In genomic region chr19:3575260-3575741, GRCh38 we compare ENCODE assay signal across 10 cellular contexts. TPM values are rescaled to one million over a fixed set of nuclear protein-coding genes. Genes with fewer than 3 reads are reported as not detected.
A peak's percentile ranks its signal among the peaks of the same experiment; 100 is the strongest.
DNase-seq lines count a peak whose midpoint lies in the region; ATAC-seq lines count a peak whose summit lies in the region.
"Had no signal": no experiment of that assay in that cellular context is flagged by ENCODE, and none has a peak within 500 bp of the region (broad histone marks: within the 10 kb centered on the region; RNA-seq: fewer than 3 reads in every experiment).

No MANE protein-coding gene starts in this region.

- no peak overlapping the region for H2BK15ac ChIP-seq in mesendoderm (replicated peaks; ENCODE audit: low read depth)

- no peaks in the 10 kb centered on the region for H3K79me1 ChIP-seq in mesendoderm (ENCODE audit: low read length)

- H3K4me3 ChIP-seq in mesendoderm (ENCODE audit: low read length): no peak overlapping the region

- H3K9ac ChIP-seq in mesendoderm (ENCODE audit: low read length): no peak overlapping the region

- no peak overlapping the region for H3K23ac ChIP-seq in mesendoderm (ENCODE audit: low read length)

- H3K4me1 Mint-ChIP-seq in activated CD8-positive, alpha-beta T cell treated with anti-CD3 and anti-CD28 coated beads, Interleukin-2, amount 10 ng/mL, durations not matched to agents 7 days and 5 days (ENCODE audit: low read depth): peaks cover 16% of the 10 kb centered on the region

- H3K4me3 Mint-ChIP-seq in activated CD8-positive, alpha-beta T cell treated with anti-CD3 and anti-CD28 coated beads, Interleukin-2, amount 10 ng/mL, durations not matched to agents 7 days and 5 days: no peak overlapping the region

- no peak overlapping the region for H2BK5ac ChIP-seq in mesendoderm (ENCODE audit: low read length)

- H3K36me3 ChIP-seq in mesendoderm (ENCODE audit: control insufficient read depth, insufficient read depth, low read length): no peaks in the 10 kb centered on the region

- in situ Hi-C loops in G401 (cut with HindIII; ENCODE audit: low sequenced_read_pairs): loop anchor here (5.0 kb wide), 1 partner anchor 47 kb away; no protein-coding TSS in a partner anchor
- in situ Hi-C loops in KBM-7 (cut with MboI; ENCODE audit: low pct_unique_long_range_greater_than_20kb, low sequenced_read_pairs): no loop called here

- H3K18ac ChIP-seq in mesendoderm (ENCODE audit: low read length): no peak overlapping the region

- H3K27me3 ChIP-seq in mesendoderm (ENCODE audit: insufficient read depth, low read length, poor library complexity): no peaks in the 10 kb centered on the region

- H3K4me1 ChIP-seq in mesendoderm (ENCODE audit: control insufficient read depth, low read depth, low read length): peaks cover 6% of the 10 kb centered on the region

- no peaks in the 10 kb centered on the region for H3K27me3 Mint-ChIP-seq in activated CD8-positive, alpha-beta T cell treated with anti-CD3 and anti-CD28 coated beads, Interleukin-2, amount 10 ng/mL, durations not matched to agents 7 days and 5 days (ENCODE audit: low read depth)
- H3K27me3 Mint-ChIP-seq: activated T-helper 17 cell treated with anti-CD3 and anti-CD28 coated beads, Interleukin-2, amount 50 U/mL, for 72 hours had no signal

- H4K5ac ChIP-seq in mesendoderm (ENCODE audit: low read length): no peak overlapping the region

- H3K79me2 ChIP-seq in mesendoderm (ENCODE audit: control insufficient read depth, insufficient read depth, low read length): no peaks in the 10 kb centered on the region

- POLR2A ChIA-PET in activated CD8-positive, alpha-beta T cell treated with anti-CD3 and anti-CD28 coated beads, Interleukin-2, amount 10 ng/mL, durations not matched to agents 7 days and 5 days (lab: Charles Lee): interaction anchor here (1.2 kb wide), 1 partner anchor 29 kb away, joined by 3 read pairs; no protein-coding TSS in a partner anchor

- no peak overlapping the region for H3K27ac ChIP-seq in mesendoderm (ENCODE audit: low read depth, low read length)

- CTCF ChIA-PET in activated CD8-positive, alpha-beta T cell treated with anti-CD3 and anti-CD28 coated beads, Interleukin-2, amount 10 ng/mL, durations not matched to agents 7 days and 5 days (lab: Charles Lee): interaction anchor here (0.6 to 1.6 kb wide), 2 partner anchors 13 to 30 kb away, joined by 3 read pairs; no protein-coding TSS in a partner anchor

- H3K4ac ChIP-seq in mesendoderm (ENCODE audit: low read depth, low read length): no peak overlapping the region

- no peak overlapping the region for H3K27ac Mint-ChIP-seq in activated CD8-positive, alpha-beta T cell treated with anti-CD3 and anti-CD28 coated beads, Interleukin-2, amount 10 ng/mL, durations not matched to agents 7 days and 5 days
- H3K27ac Mint-ChIP-seq: activated T-helper 17 cell treated with anti-CD3 and anti-CD28 coated beads, Interleukin-2, amount 50 U/mL, for 72 hours had no signal

- no peak overlapping the region for H2BK120ac ChIP-seq in mesendoderm (ENCODE audit: low read depth, low read length)

- peaks cover 9% of the 10 kb centered on the region for H3K36me3 Mint-ChIP-seq in activated CD8-positive, alpha-beta T cell treated with anti-CD3 and anti-CD28 coated beads, Interleukin-2, amount 10 ng/mL, durations not matched to agents 7 days and 5 days (ENCODE audit: low read depth)

- no CpG with 5 or more reads among the region's 19 CpGs for WGBS in mesendoderm (ENCODE audit: extremely low coverage, insufficient coverage, low lambda C conversion rate)

- no peak overlapping the region for H4K8ac ChIP-seq in mesendoderm (ENCODE audit: low read depth, low read length)

- no peaks in the 10 kb centered on the region for H3K9me3 Mint-ChIP-seq in activated CD8-positive, alpha-beta T cell treated with anti-CD3 and anti-CD28 coated beads, Interleukin-2, amount 10 ng/mL, durations not matched to agents 7 days and 5 days (ENCODE audit: insufficient read depth)
- H3K9me3 Mint-ChIP-seq: activated T-helper 17 cell treated with anti-CD3 and anti-CD28 coated beads, Interleukin-2, amount 50 U/mL, for 72 hours had no signal

- no peak overlapping the region for H2AK5ac ChIP-seq in mesendoderm (ENCODE audit: low read length)

- no peak overlapping the region for H3K4me2 ChIP-seq in mesendoderm (ENCODE audit: low read length)

- H3K56ac ChIP-seq in mesendoderm (ENCODE audit: low read length): no peak overlapping the region

- peak; percentile 57 for DNase-seq in G401 (ENCODE audit: low spot score)
- DNase-seq in KBM-7: peak; percentile 71
- peak; percentile 37 for DNase-seq in activated CD8-positive, alpha-beta T cell treated with anti-CD3 and anti-CD28 coated beads, Interleukin-2, amount 10 ng/mL, durations not matched to agents 7 days and 5 days
- peak; percentile 80 for DNase-seq in mesendoderm
- DNase-seq: NCI-H187 had no signal

- ATAC-seq in activated CD8-positive, alpha-beta T cell treated with anti-CD3 and anti-CD28 coated beads, Interleukin-2, amount 10 ng/mL, durations not matched to agents 7 days and 5 days: no peak
- no peak for ATAC-seq in GM21723 (IDR thresholded peaks at IDR 0.05; ENCODE audit: unreplicated experiment)
- ATAC-seq in GM21515 (IDR thresholded peaks at IDR 0.05; ENCODE audit: unreplicated experiment): no peak
- no peak for ATAC-seq in HG02798 (IDR thresholded peaks at IDR 0.05; ENCODE audit: poor library complexity, unreplicated experiment)
- ATAC-seq: activated T-helper 17 cell treated with anti-CD3 and anti-CD28 coated beads, Interleukin-2, amount 50 U/mL, for 72 hours; left lobe of liver had no signal

RNA-seq across cellular contexts. Expression of gene HMG20B, which starts 2.6 kb away (rescaled TPM):
- total RNA-seq in G401 (2014; rRNA removed; shearing (Covaris generic)): 131 and 174 TPM in 2 replicates
- total RNA-seq in activated CD8-positive, alpha-beta T cell treated with anti-CD3 and anti-CD28 coated beads, Interleukin-2, amount 10 ng/mL, durations not matched to agents 7 days and 5 days: 10 to 100 TPM; 45.0 to 51.2 TPM
- 41.2 TPM for polyA plus RNA-seq in mesendoderm (2013, experiment 1 of 2)
- polyA plus RNA-seq in mesendoderm (2013, experiment 2 of 2): 42.0 TPM

RNA-seq across cellular contexts. Expression of gene GIPC3, which starts 10.0 kb away (rescaled TPM):
- not detected in 2 replicates for total RNA-seq in G401 (2014; rRNA removed; shearing (Covaris generic))
- under 1 TPM; 0.26 to 0.31 TPM for total RNA-seq in activated CD8-positive, alpha-beta T cell treated with anti-CD3 and anti-CD28 coated beads, Interleukin-2, amount 10 ng/mL, durations not matched to agents 7 days and 5 days
- polyA plus RNA-seq in mesendoderm (2013, experiment 1 of 2): 0.49 TPM
- polyA plus RNA-seq in mesendoderm (2013, experiment 2 of 2): 0.53 TPM

RNA-seq across cellular contexts. Expression of gene MFSD12, which starts 17.9 kb away (rescaled TPM):
- total RNA-seq in G401 (2014; rRNA removed; shearing (Covaris generic)): 128 and 151 TPM in 2 replicates
- total RNA-seq in activated CD8-positive, alpha-beta T cell treated with anti-CD3 and anti-CD28 coated beads, Interleukin-2, amount 10 ng/mL, durations not matched to agents 7 days and 5 days: 10 to 100 TPM; 61.0 to 63.5 TPM
- polyA plus RNA-seq in mesendoderm (2013, experiment 1 of 2): 24.0 TPM
- 23.7 TPM for polyA plus RNA-seq in mesendoderm (2013, experiment 2 of 2)

RNA-seq across cellular contexts. Expression of gene TBXA2R, which starts 31.4 kb away (rescaled TPM):
- 7.7 and 9.7 TPM in 2 replicates for total RNA-seq in G401 (2014; rRNA removed; shearing (Covaris generic))
- total RNA-seq in activated CD8-positive, alpha-beta T cell treated with anti-CD3 and anti-CD28 coated beads, Interleukin-2, amount 10 ng/mL, durations not matched to agents 7 days and 5 days: 1 to 10 TPM; 2.6 to 2.8 TPM
- polyA plus RNA-seq in mesendoderm (2013, experiment 1 of 2): 0.63 TPM
- 0.56 TPM for polyA plus RNA-seq in mesendoderm (2013, experiment 2 of 2)

RNA-seq across cellular contexts. Expression of gene TEKTIP1, which starts 36.3 kb away (rescaled TPM):
- not detected in 2 replicates for total RNA-seq in G401 (2014; rRNA removed; shearing (Covaris generic))
- total RNA-seq in activated CD8-positive, alpha-beta T cell treated with anti-CD3 and anti-CD28 coated beads, Interleukin-2, amount 10 ng/mL, durations not matched to agents 7 days and 5 days: 1 to 10 TPM; 8.3 to 9.4 TPM
- 0.11 TPM for polyA plus RNA-seq in mesendoderm (2013, experiment 1 of 2)
- 0.38 TPM for polyA plus RNA-seq in mesendoderm (2013, experiment 2 of 2)
